Comparison of ENCODE assay signal across 1 cellular context in the genomic region with DNA sequence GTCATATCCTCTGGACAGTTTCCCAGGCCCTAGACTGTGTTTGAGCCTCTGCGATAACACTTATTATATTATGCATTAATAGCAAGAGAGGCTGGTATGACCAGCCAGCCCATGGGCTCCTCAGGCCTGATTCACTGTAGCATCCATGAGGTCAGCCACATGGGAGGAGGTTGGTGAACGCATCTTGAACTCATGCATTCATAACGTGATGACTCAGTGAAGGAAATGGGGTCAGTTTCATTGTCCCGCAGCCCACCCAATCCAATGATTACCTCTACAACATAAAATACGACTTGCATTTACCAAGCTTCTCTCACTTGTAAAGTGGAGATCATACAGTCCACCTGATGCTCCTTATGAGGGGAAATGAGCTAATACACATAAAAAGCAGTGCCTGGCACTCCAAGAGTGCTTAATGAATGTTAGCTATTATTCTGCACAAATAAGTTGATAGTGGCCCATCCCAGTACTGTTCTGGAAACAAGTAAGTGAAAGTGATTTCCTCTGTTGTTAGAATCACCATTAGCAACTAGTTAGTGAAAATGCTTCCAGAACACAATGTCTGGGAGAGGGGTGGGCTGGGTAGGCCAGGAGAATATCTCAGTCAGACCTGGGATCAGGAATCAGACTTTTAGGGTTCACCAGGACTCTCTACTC.
TF ChIP-seq lines count a peak whose summit lies in the region.

No MANE protein-coding gene starts in this region.

TF ChIP-seq in H1, 55 proteins besides CTCF, POLR2A, EP300 and RAD21:
- TF ChIP-seq E2F6 (IDR thresholded peaks at IDR 0.05) = no peak
- TF ChIP-seq, protein P1, sequence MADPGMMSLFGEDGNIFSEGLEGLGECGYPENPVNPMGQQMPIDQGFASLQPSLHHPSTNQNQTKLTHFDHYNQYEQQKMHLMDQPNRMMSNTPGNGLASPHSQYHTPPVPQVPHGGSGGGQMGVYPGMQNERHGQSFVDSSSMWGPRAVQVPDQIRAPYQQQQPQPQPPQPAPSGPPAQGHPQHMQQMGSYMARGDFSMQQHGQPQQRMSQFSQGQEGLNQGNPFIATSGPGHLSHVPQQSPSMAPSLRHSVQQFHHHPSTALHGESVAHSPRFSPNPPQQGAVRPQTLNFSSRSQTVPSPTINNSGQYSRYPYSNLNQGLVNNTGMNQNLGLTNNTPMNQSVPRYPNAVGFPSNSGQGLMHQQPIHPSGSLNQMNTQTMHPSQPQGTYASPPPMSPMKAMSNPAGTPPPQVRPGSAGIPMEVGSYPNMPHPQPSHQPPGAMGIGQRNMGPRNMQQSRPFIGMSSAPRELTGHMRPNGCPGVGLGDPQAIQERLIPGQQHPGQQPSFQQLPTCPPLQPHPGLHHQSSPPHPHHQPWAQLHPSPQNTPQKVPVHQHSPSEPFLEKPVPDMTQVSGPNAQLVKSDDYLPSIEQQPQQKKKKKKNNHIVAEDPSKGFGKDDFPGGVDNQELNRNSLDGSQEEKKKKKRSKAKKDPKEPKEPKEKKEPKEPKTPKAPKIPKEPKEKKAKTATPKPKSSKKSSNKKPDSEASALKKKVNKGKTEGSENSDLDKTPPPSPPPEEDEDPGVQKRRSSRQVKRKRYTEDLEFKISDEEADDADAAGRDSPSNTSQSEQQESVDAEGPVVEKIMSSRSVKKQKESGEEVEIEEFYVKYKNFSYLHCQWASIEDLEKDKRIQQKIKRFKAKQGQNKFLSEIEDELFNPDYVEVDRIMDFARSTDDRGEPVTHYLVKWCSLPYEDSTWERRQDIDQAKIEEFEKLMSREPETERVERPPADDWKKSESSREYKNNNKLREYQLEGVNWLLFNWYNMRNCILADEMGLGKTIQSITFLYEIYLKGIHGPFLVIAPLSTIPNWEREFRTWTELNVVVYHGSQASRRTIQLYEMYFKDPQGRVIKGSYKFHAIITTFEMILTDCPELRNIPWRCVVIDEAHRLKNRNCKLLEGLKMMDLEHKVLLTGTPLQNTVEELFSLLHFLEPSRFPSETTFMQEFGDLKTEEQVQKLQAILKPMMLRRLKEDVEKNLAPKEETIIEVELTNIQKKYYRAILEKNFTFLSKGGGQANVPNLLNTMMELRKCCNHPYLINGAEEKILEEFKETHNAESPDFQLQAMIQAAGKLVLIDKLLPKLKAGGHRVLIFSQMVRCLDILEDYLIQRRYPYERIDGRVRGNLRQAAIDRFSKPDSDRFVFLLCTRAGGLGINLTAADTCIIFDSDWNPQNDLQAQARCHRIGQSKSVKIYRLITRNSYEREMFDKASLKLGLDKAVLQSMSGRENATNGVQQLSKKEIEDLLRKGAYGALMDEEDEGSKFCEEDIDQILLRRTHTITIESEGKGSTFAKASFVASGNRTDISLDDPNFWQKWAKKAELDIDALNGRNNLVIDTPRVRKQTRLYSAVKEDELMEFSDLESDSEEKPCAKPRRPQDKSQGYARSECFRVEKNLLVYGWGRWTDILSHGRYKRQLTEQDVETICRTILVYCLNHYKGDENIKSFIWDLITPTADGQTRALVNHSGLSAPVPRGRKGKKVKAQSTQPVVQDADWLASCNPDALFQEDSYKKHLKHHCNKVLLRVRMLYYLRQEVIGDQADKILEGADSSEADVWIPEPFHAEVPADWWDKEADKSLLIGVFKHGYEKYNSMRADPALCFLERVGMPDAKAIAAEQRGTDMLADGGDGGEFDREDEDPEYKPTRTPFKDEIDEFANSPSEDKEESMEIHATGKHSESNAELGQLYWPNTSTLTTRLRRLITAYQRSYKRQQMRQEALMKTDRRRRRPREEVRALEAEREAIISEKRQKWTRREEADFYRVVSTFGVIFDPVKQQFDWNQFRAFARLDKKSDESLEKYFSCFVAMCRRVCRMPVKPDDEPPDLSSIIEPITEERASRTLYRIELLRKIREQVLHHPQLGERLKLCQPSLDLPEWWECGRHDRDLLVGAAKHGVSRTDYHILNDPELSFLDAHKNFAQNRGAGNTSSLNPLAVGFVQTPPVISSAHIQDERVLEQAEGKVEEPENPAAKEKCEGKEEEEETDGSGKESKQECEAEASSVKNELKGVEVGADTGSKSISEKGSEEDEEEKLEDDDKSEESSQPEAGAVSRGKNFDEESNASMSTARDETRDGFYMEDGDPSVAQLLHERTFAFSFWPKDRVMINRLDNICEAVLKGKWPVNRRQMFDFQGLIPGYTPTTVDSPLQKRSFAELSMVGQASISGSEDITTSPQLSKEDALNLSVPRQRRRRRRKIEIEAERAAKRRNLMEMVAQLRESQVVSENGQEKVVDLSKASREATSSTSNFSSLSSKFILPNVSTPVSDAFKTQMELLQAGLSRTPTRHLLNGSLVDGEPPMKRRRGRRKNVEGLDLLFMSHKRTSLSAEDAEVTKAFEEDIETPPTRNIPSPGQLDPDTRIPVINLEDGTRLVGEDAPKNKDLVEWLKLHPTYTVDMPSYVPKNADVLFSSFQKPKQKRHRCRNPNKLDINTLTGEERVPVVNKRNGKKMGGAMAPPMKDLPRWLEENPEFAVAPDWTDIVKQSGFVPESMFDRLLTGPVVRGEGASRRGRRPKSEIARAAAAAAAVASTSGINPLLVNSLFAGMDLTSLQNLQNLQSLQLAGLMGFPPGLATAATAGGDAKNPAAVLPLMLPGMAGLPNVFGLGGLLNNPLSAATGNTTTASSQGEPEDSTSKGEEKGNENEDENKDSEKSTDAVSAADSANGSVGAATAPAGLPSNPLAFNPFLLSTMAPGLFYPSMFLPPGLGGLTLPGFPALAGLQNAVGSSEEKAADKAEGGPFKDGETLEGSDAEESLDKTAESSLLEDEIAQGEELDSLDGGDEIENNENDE (IDR thresholded peaks at IDR 0.05; ENCODE audit: insufficient replicate concordance, low read length) = no peak
- TF ChIP-seq BRCA1 (IDR thresholded peaks at IDR 0.05; ENCODE audit: low read depth, low read length) = no peak
- no peak for TF ChIP-seq YY1 (IDR thresholded peaks at IDR 0.05; ENCODE audit: low read depth, low read length)
- no peak for TF ChIP-seq MAX (IDR thresholded peaks at IDR 0.05)
- TF ChIP-seq SP4 (IDR thresholded peaks at IDR 0.05; ENCODE audit: low read length) = no peak
- TF ChIP-seq SRF (IDR thresholded peaks at IDR 0.05; ENCODE audit: low read depth, low read length) = no peak
- TF ChIP-seq SUZ12 (IDR thresholded peaks at IDR 0.05; ENCODE audit: low read length) = no peak
- no peak for TF ChIP-seq CHD2 (IDR thresholded peaks at IDR 0.05; ENCODE audit: low read length)
- no peak for TF ChIP-seq TCF12 (IDR thresholded peaks at IDR 0.05; ENCODE audit: low read depth, low read length)
- no peak for TF ChIP-seq HDAC2 (IDR thresholded peaks at IDR 0.05; ENCODE audit: borderline replicate concordance in 1 of 2, low read depth in 2 of 2, low read length in 2 of 2)
- TF ChIP-seq EGR1 (IDR thresholded peaks at IDR 0.05; ENCODE audit: borderline replicate concordance, low read depth, low read length) = no peak
